ENCODE assay signal across 8 cellular contexts in the genomic region with DNA sequence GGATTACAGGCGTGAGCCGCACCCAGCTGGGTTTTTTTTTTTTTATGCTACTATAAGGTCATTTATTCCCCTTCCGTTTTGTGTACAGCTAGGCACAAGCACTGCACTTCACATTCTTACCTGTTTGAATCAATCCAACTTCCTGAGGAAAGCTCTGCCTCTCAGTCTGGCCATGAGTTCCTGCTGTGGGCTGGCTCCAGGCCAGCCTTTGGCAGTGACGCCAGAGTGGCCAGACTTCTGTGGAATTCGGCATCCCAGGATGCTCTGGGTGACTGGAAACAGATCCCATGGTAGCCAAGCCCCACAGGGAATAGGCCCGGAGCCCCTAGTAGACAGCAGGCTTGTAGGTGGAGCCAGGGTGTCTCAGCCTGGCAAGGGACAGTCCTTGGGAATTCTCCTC. TPM values are rescaled to one million over a fixed set of nuclear protein-coding genes. Genes with fewer than 3 reads are reported as not detected.
DNase-seq lines count a peak whose midpoint lies in the region; ATAC-seq and TF ChIP-seq lines count a peak whose summit lies in the region.

No MANE protein-coding gene starts in this region.

- TF ChIP-seq CTCF in endothelial cell (IDR thresholded peaks at IDR 0.05; ENCODE audit: unreplicated experiment), result no peak

- DNase-seq in AG08396 (ENCODE audit: low spot score) (peak; percentile 63), NCI-H69 (lab: John Stamatoyannopoulos, UW) (peak; percentile 31), endothelial cell (ENCODE audit: low spot score) (peak; percentile 11), mucosa of gallbladder (ENCODE audit: low spot score) (peak; percentile 70), NCI-H1436 treated with DMSO at 0.1 percent for 48 hours (lab: John Stamatoyannopoulos, UW) (no peak)
- no peak for DNase-seq in activated naive CD4-positive, alpha-beta T cell treated with anti-CD3 and anti-CD28 coated beads, Interleukin-2, amount 10 ng/mL, durations not matched to agents 7 days and 5 days
- DNase-seq in activated T-helper 2 cell treated with anti-CD3 and anti-CD28 coated beads, Interferon-gamma antibody, Interleukin-2, Interleukin-4, amounts not matched to agents 10 μg/mL and 5 μg/mL and 100 μg/mL, durations not matched to agents 14 hours and 24 hours and 36 hours (ENCODE audit: low spot score), result no peak

- intact Hi-C loops in activated T-helper 2 cell treated with anti-CD3 and anti-CD28 coated beads, Interferon-gamma antibody, Interleukin-2, Interleukin-4, amounts not matched to agents 10 μg/mL and 5 μg/mL and 100 μg/mL, durations not matched to agents 14 hours and 24 hours and 36 hours (cut with micrococcal nuclease), result no loop called here

- CTCF ChIA-PET in activated naive CD4-positive, alpha-beta T cell treated with anti-CD3 and anti-CD28 coated beads, Interleukin-2, amount 10 ng/mL, durations not matched to agents 7 days and 5 days (lab: Charles Lee), result interaction anchor here (1.5 kb wide), 1 partner anchor 45 kb away, joined by 3 read pairs; no protein-coding TSS in a partner anchor

- peaks cover 6% of the 10 kb centered on the region for H3K36me3 Mint-ChIP-seq in endothelial cell (ENCODE audit: low read depth, unreplicated experiment)
- no peaks in the 10 kb centered on the region for H3K36me3 Mint-ChIP-seq in activated naive CD4-positive, alpha-beta T cell treated with anti-CD3 and anti-CD28 coated beads, Interleukin-2, amount 10 ng/mL, durations not matched to agents 7 days and 5 days
- H3K36me3 Mint-ChIP-seq in activated T-helper 2 cell treated with anti-CD3 and anti-CD28 coated beads, Interferon-gamma antibody, Interleukin-2, Interleukin-4, amounts not matched to agents 10 μg/mL and 5 μg/mL and 100 μg/mL, durations not matched to agents 14 hours and 24 hours and 36 hours (ENCODE audit: low read depth), result no peaks in the 10 kb centered on the region

- ATAC-seq in HG02970 (IDR thresholded peaks at IDR 0.05; ENCODE audit: low FRiP score, unreplicated experiment), result no peak

- no peak overlapping the region for H3K4me3 Mint-ChIP-seq in endothelial cell (ENCODE audit: unreplicated experiment)
- no peak overlapping the region for H3K4me3 Mint-ChIP-seq in activated naive CD4-positive, alpha-beta T cell treated with anti-CD3 and anti-CD28 coated beads, Interleukin-2, amount 10 ng/mL, durations not matched to agents 7 days and 5 days
- no peak overlapping the region for H3K4me3 Mint-ChIP-seq in activated T-helper 2 cell treated with anti-CD3 and anti-CD28 coated beads, Interferon-gamma antibody, Interleukin-2, Interleukin-4, amounts not matched to agents 10 μg/mL and 5 μg/mL and 100 μg/mL, durations not matched to agents 14 hours and 24 hours and 36 hours (ENCODE audit: low read depth)

- no peaks in the 10 kb centered on the region for H3K27me3 Mint-ChIP-seq in endothelial cell (ENCODE audit: unreplicated experiment)
- H3K27me3 Mint-ChIP-seq in activated naive CD4-positive, alpha-beta T cell treated with anti-CD3 and anti-CD28 coated beads, Interleukin-2, amount 10 ng/mL, durations not matched to agents 7 days and 5 days, result peaks cover 4% of the 10 kb centered on the region
- H3K27me3 Mint-ChIP-seq in activated T-helper 2 cell treated with anti-CD3 and anti-CD28 coated beads, Interferon-gamma antibody, Interleukin-2, Interleukin-4, amounts not matched to agents 10 μg/mL and 5 μg/mL and 100 μg/mL, durations not matched to agents 14 hours and 24 hours and 36 hours (ENCODE audit: low read depth), result no peaks in the 10 kb centered on the region

- H3K4me1 Mint-ChIP-seq in endothelial cell (ENCODE audit: unreplicated experiment), result peaks cover 22% of the 10 kb centered on the region
- no peaks in the 10 kb centered on the region for H3K4me1 Mint-ChIP-seq in activated naive CD4-positive, alpha-beta T cell treated with anti-CD3 and anti-CD28 coated beads, Interleukin-2, amount 10 ng/mL, durations not matched to agents 7 days and 5 days
- peaks cover 53% of the 10 kb centered on the region for H3K4me1 Mint-ChIP-seq in activated T-helper 2 cell treated with anti-CD3 and anti-CD28 coated beads, Interferon-gamma antibody, Interleukin-2, Interleukin-4, amounts not matched to agents 10 μg/mL and 5 μg/mL and 100 μg/mL, durations not matched to agents 14 hours and 24 hours and 36 hours (ENCODE audit: low read depth)

- no peak overlapping the region for H3K27ac Mint-ChIP-seq in endothelial cell (ENCODE audit: unreplicated experiment)
- H3K27ac Mint-ChIP-seq in activated naive CD4-positive, alpha-beta T cell treated with anti-CD3 and anti-CD28 coated beads, Interleukin-2, amount 10 ng/mL, durations not matched to agents 7 days and 5 days, result no peak overlapping the region
- H3K27ac Mint-ChIP-seq in activated T-helper 2 cell treated with anti-CD3 and anti-CD28 coated beads, Interferon-gamma antibody, Interleukin-2, Interleukin-4, amounts not matched to agents 10 μg/mL and 5 μg/mL and 100 μg/mL, durations not matched to agents 14 hours and 24 hours and 36 hours, result no peak overlapping the region

- H3K9me3 Mint-ChIP-seq in endothelial cell (ENCODE audit: unreplicated experiment), result no peaks in the 10 kb centered on the region
- no peaks in the 10 kb centered on the region for H3K9me3 Mint-ChIP-seq in activated naive CD4-positive, alpha-beta T cell treated with anti-CD3 and anti-CD28 coated beads, Interleukin-2, amount 10 ng/mL, durations not matched to agents 7 days and 5 days
- no peaks in the 10 kb centered on the region for H3K9me3 Mint-ChIP-seq in activated T-helper 2 cell treated with anti-CD3 and anti-CD28 coated beads, Interferon-gamma antibody, Interleukin-2, Interleukin-4, amounts not matched to agents 10 μg/mL and 5 μg/mL and 100 μg/mL, durations not matched to agents 14 hours and 24 hours and 36 hours

RNA-seq across cellular contexts. Expression of a gene that starts 21.5 kb away (rescaled TPM):
- 0.69 TPM for total RNA-seq in endothelial cell (ENCODE audit: unreplicated experiment)
- total RNA-seq in mucosa of gallbladder, result 3.7 TPM
- 0.41 and 0.92 TPM in 2 replicates for total RNA-seq in activated T-helper 2 cell treated with anti-CD3 and anti-CD28 coated beads, Interferon-gamma antibody, Interleukin-2, Interleukin-4, amounts not matched to agents 10 μg/mL and 5 μg/mL and 100 μg/mL, durations not matched to agents 14 hours and 24 hours and 36 hours

Comparison
In these comparisons a context has a peak if more than half of its experiments do, and no peak if none do; other contexts are left out.
1. DNase-seq: peak in AG08396 (single experiment), NCI-H69 (single experiment), endothelial cell (single experiment) and mucosa of gallbladder (single experiment); none in NCI-H1436 treated with DMSO at 0.1 percent for 48 hours (single experiment), activated naive CD4-positive, alpha-beta T cell treated with anti-CD3 and anti-CD28 coated beads, Interleukin-2, amount 10 ng/mL, durations not matched to agents 7 days and 5 days (single experiment) and activated T-helper 2 cell treated with anti-CD3 and anti-CD28 coated beads, Interferon-gamma antibody, Interleukin-2, Interleukin-4, amounts not matched to agents 10 μg/mL and 5 μg/mL and 100 μg/mL, durations not matched to agents 14 hours and 24 hours and 36 hours (single experiment).